Comparison of ENCODE assay signal across 8 cellular contexts in genomic region chr9:18791074-18791473, GRCh38.
DNase-seq lines count a peak whose midpoint lies in the region; ATAC-seq and TF ChIP-seq lines count a peak whose summit lies in the region.

No MANE protein-coding gene starts in this region.

- in situ Hi-C loops in Panc1 (cut with HindIII; ENCODE audit: low pct_unique_long_range_greater_than_20kb, low sequenced_read_pairs), result no loop called here
- in situ Hi-C loops in gastrocnemius medialis (cut with MboI; ENCODE audit: low sequenced_read_pairs in 4 of 4), result no loop called here
- in situ Hi-C loops in G401 (cut with HindIII; ENCODE audit: low sequenced_read_pairs), result no loop called here

- peak; percentile 46 for TF ChIP-seq CTCF in A673 (conservative IDR thresholded peaks at IDR 0.05; ENCODE audit: low read depth, low read length)
- TF ChIP-seq CTCF in Panc1 (IDR thresholded peaks at IDR 0.05), result peak; percentile 43
- peak; percentile 46 for TF ChIP-seq CTCF in foreskin keratinocyte (conservative IDR thresholded peaks at IDR 0.05)
- TF ChIP-seq CTCF in gastrocnemius medialis (IDR thresholded peaks at IDR 0.05 in 4 of 5, conservative IDR thresholded peaks at IDR 0.05 in 1 of 5), result no peak

- H3K4me1 ChIP-seq in A673 (ENCODE audit: insufficient read depth, low read length, poor library complexity, severe bottlenecking), result no peaks in the 10 kb centered on the region
- H3K4me1 ChIP-seq in Panc1 (ENCODE audit: control insufficient read depth, insufficient read depth, low read length), result no peaks in the 10 kb centered on the region
- H3K4me1 ChIP-seq in foreskin keratinocyte, result no peaks in the 10 kb centered on the region
- H3K4me1 ChIP-seq in gastrocnemius medialis, result peaks cover 0 to 4% of the 10 kb centered on the region in 2 donors

- no TSS peak for BruUV-seq in A673 (replicated peaks; lab: Mats Ljungman, UMichigan)
- BruUV-seq in Panc1 (replicated peaks; lab: Mats Ljungman, UMichigan), result no TSS peak

- no peaks in the 10 kb centered on the region for H3K9me3 ChIP-seq in A673 (ENCODE audit: low read depth, low read length, poor library complexity, severe bottlenecking)
- H3K9me3 ChIP-seq in Panc1 (ENCODE audit: control insufficient read depth, insufficient read depth, low read depth, low read length), result no peaks in the 10 kb centered on the region
- no peaks in the 10 kb centered on the region for H3K9me3 ChIP-seq in gastrocnemius medialis

- H3K4me3 ChIP-seq in A673 (ENCODE audit: low read depth, low read length, poor library complexity, severe bottlenecking) (no peak overlapping the region), Panc1 (ENCODE audit: low read depth in 2 of 2, low read length in 2 of 2) (no peak overlapping the region), gastrocnemius medialis (no peak overlapping the region)

- H3K27me3 ChIP-seq in A673 (replicated peaks; ENCODE audit: insufficient read depth, low read depth, low read length, poor library complexity) (no peaks in the 10 kb centered on the region), Panc1 (ENCODE audit: control insufficient read depth, insufficient read depth, low read length) (no peaks in the 10 kb centered on the region), foreskin keratinocyte (no peaks in the 10 kb centered on the region), gastrocnemius medialis (no peaks in the 10 kb centered on the region)

- H3K36me3 ChIP-seq in A673 (ENCODE audit: insufficient read depth, low read length, poor library complexity, severe bottlenecking) (no peaks in the 10 kb centered on the region), Panc1 (ENCODE audit: control insufficient read depth, insufficient read depth, low read length) (no peaks in the 10 kb centered on the region), gastrocnemius medialis (no peaks in the 10 kb centered on the region)

- ATAC-seq in GM21526 (IDR thresholded peaks at IDR 0.05; ENCODE audit: low FRiP score, unreplicated experiment), result peak; percentile 50
- ATAC-seq in Panc1, result no peak
- no peak for ATAC-seq in foreskin keratinocyte
- ATAC-seq in gastrocnemius medialis, result no peak

- intact Hi-C loops in A673 (cut with micrococcal nuclease; ENCODE audit: unreplicated experiment) (loop anchor here (5.0 kb wide), 1 partner anchor 666 kb away; no protein-coding TSS in a partner anchor), Panc1 (cut with micrococcal nuclease; ENCODE audit: unreplicated experiment) (no loop called here), gastrocnemius medialis (cut with DNase I; ENCODE audit: low total_unique reads) (no loop called here)

- no peak overlapping the region for H3K27ac ChIP-seq in A673 (ENCODE audit: low read depth, low read length, poor library complexity, severe bottlenecking)
- H3K27ac ChIP-seq in Panc1 (ENCODE audit: low read length), result no peak overlapping the region
- no peak overlapping the region for H3K27ac ChIP-seq in foreskin keratinocyte
- H3K27ac ChIP-seq in gastrocnemius medialis, result no peak overlapping the region

- POLR2A ChIA-PET in A673 (lab: Charles Lee; ENCODE audit: low non-redundant PET) (no interaction called here), Panc1 (lab: Charles Lee) (no interaction called here)

- CTCF ChIA-PET in A673 (lab: Charles Lee) (no interaction called here), Panc1 (lab: Charles Lee) (no interaction called here)

- TF ChIP-seq POLR2A in gastrocnemius medialis (IDR thresholded peaks at IDR 0.05), result no peak

- DNase-seq in A673 (ENCODE audit: low spot score) (peak; percentile 6), Panc1 (ENCODE audit: low read depth, low spot score) (no peak), foreskin keratinocyte (no peak), gastrocnemius medialis (no peak), G401 (ENCODE audit: low spot score) (no peak), NCI-H1694 (lab: John Stamatoyannopoulos, UW) (no peak)
- DNase-seq in activated CD4-positive, alpha-beta T cell treated with anti-CD3 and anti-CD28 coated beads for 48 hours, result no peak

Comparison
In these comparisons a context has a peak if more than half of its experiments do, and no peak if none do; other contexts are left out.
1. CTCF ChIP-seq: peak in A673 (single experiment), Panc1 (single experiment) and foreskin keratinocyte (single experiment); none in gastrocnemius medialis (0 of 5).